ENCODE assay signal across 10 cellular contexts in the genomic region with DNA sequence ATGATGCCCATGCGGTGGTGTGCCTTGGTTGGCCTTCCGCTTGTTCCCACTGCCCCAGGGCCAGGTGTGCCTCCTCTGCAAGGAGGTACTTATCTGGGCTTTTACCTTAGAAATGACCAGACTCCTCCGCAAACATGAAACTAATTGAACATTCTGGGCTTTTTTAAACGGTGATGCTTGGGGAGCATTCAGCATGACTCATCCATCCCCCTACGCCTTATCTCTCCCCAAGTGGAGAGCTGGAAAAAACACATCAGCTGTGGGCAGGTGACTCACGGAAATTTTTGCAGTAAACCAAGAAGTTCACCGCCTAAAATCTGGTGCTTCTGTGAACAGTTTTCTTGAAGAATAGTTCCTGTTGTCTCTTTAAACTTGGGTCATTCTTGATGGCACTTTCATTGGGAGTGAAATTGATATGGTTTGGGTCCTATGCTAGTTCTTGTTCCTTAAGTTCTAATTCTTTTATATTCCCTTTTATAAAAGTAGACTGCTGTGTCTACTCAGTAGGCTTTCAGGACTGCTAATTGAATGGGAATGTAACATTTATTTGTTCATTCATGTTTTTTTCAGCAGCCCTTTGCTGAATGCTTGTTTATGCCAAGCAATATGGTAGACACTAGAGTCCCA. TPM values are rescaled to one million over a fixed set of nuclear protein-coding genes. Genes with fewer than 3 reads are reported as not detected.
A peak's percentile ranks its signal among the peaks of the same experiment; 100 is the strongest.
DNase-seq lines count a peak whose midpoint lies in the region; ATAC-seq, FAIRE-seq and TF ChIP-seq lines count a peak whose summit lies in the region.
"Had no signal": no experiment of that assay in that cellular context is flagged by ENCODE, and none has a peak within 500 bp of the region (broad histone marks: within the 10 kb centered on the region; RNA-seq: fewer than 3 reads in every experiment).

No MANE protein-coding gene starts in this region.

- WGBS in mesodermal cell (ENCODE audit: insufficient coverage in 2 of 2), 2 experiments: 84 to 85% methylated on average over 5 to 7 of the region's 7 CpGs
- 95 to 96% methylated on average over 7 of the region's 7 CpGs for WGBS in pancreas, 2 donors

- H3K27me3 ChIP-seq in pancreas: no peaks in the 10 kb centered on the region
- H3K27me3 ChIP-seq: BLaER1 treated with 17β-estradiol and CSF1 and Interleukin-3, amounts not matched to agents 10 nM and 100 nM had no signal

- ATAC-seq in natural killer cell treated with Interleukin-12 subunit alpha and Interleukin-12 subunit beta and Interleukin-15 and Interleukin-18, amount 100 ng/mL, for 72 hours: peak in 1 of 2 donors; percentile 33
- ATAC-seq in natural killer cell (no peak), pancreas (no peak), GM19395 (IDR thresholded peaks at IDR 0.05; ENCODE audit: unreplicated experiment) (no peak)

- DNase-seq in natural killer cell treated with Interleukin-12 subunit alpha and Interleukin-12 subunit beta and Interleukin-15 and Interleukin-18, amount 100 ng/mL, for 72 hours (ENCODE audit: low spot score): no peak
- DNase-seq in natural killer cell (no peak), urothelium cell line (ENCODE audit: low spot score) (peak; percentile 69), CD1c-positive myeloid dendritic cell (ENCODE audit: extremely low spot score) (no peak), pancreas (no peak)
- peak; percentile 60 for DNase-seq in activated gamma-delta T cell treated with anti-CD3 and anti-CD28 coated beads, Interleukin-2, amount 50 U/mL, for 16 hours (ENCODE audit: low read depth)

- TF ChIP-seq CTCF in natural killer cell (IDR thresholded peaks at IDR 0.05) (no peak), pancreas (IDR thresholded peaks at IDR 0.05) (no peak)

- intact Hi-C loops in natural killer cell (cut with micrococcal nuclease): no loop called here
- intact Hi-C loops in pancreas (cut with DNase I): no loop called here

- no peak overlapping the region for H3K4me3 ChIP-seq in mesodermal cell (ENCODE audit: extremely low read depth, insufficient read depth, low read length, poor library complexity, severe bottlenecking)
- no peak overlapping the region for H3K4me3 ChIP-seq in pancreas
- H3K4me3 ChIP-seq: BLaER1 treated with 17β-estradiol and CSF1 and Interleukin-3, amounts not matched to agents 10 nM and 100 nM; lung had no signal

- H3K4me1 ChIP-seq in mesodermal cell (ENCODE audit: control insufficient read depth, insufficient read depth, low read length, poor library complexity, severe bottlenecking): peaks cover 18% of the 10 kb centered on the region
- no peaks in the 10 kb centered on the region for H3K4me1 ChIP-seq in pancreas

- H3K9me3 ChIP-seq in mesodermal cell (ENCODE audit: control insufficient read depth, low read length): no peaks in the 10 kb centered on the region
- no peaks in the 10 kb centered on the region for H3K9me3 ChIP-seq in pancreas

- H3K4me3 Mint-ChIP-seq in natural killer cell treated with Interleukin-12 subunit alpha and Interleukin-12 subunit beta and Interleukin-15 and Interleukin-18, amount 100 ng/mL, for 72 hours: peak overlapping the region; percentile 35
- no peak overlapping the region for H3K4me3 Mint-ChIP-seq in natural killer cell

- H3K4me1 Mint-ChIP-seq in natural killer cell treated with Interleukin-12 subunit alpha and Interleukin-12 subunit beta and Interleukin-15 and Interleukin-18, amount 100 ng/mL, for 72 hours (ENCODE audit: low read depth in 2 of 2): peaks cover 43 to 54% of the 10 kb centered on the region in 2 donors
- H3K4me1 Mint-ChIP-seq in natural killer cell: peaks cover 30 to 35% of the 10 kb centered on the region in 2 donors

- FAIRE-seq in urothelium cell line (lab: Jason Lieb, UNC): no peak
- FAIRE-seq in pancreas (lab: Jason Lieb, UNC): no peak

- H3K36me3 ChIP-seq in mesodermal cell (ENCODE audit: control insufficient read depth, insufficient read depth, low read length) (peaks cover 90% of the 10 kb centered on the region), pancreas (peaks cover 0 to 57% (median 0%) of the 10 kb centered on the region in 3 donors)

- peak overlapping the region; percentile 34 to 82 for H3K27ac Mint-ChIP-seq in natural killer cell treated with Interleukin-12 subunit alpha and Interleukin-12 subunit beta and Interleukin-15 and Interleukin-18, amount 100 ng/mL, for 72 hours
- no peak overlapping the region for H3K27ac Mint-ChIP-seq in natural killer cell

- H3K27me3 Mint-ChIP-seq in natural killer cell treated with Interleukin-12 subunit alpha and Interleukin-12 subunit beta and Interleukin-15 and Interleukin-18, amount 100 ng/mL, for 72 hours: no peaks in the 10 kb centered on the region
- no peaks in the 10 kb centered on the region for H3K27me3 Mint-ChIP-seq in natural killer cell (ENCODE audit: low read depth in 2 of 2)

- peaks cover 52% of the 10 kb centered on the region for H3K36me3 Mint-ChIP-seq in natural killer cell treated with Interleukin-12 subunit alpha and Interleukin-12 subunit beta and Interleukin-15 and Interleukin-18, amount 100 ng/mL, for 72 hours
- peaks cover 50% of the 10 kb centered on the region for H3K36me3 Mint-ChIP-seq in natural killer cell

- peaks cover 3% of the 10 kb centered on the region for H3K9me3 Mint-ChIP-seq in natural killer cell treated with Interleukin-12 subunit alpha and Interleukin-12 subunit beta and Interleukin-15 and Interleukin-18, amount 100 ng/mL, for 72 hours
- H3K9me3 Mint-ChIP-seq in natural killer cell: peaks cover 0 to 6% of the 10 kb centered on the region in 2 donors

- peak overlapping the region; percentile 86 for H3K27ac ChIP-seq in mesodermal cell (ENCODE audit: low read depth, low read length, severe bottlenecking)
- H3K27ac ChIP-seq in pancreas: no peak overlapping the region
- H3K27ac ChIP-seq: BLaER1 treated with 17β-estradiol and CSF1 and Interleukin-3, amounts not matched to agents 10 nM and 100 nM had no signal

RNA-seq across cellular contexts. Expression of a gene that starts 39.6 kb away (rescaled TPM):
- total RNA-seq in natural killer cell treated with Interleukin-12 subunit alpha and Interleukin-12 subunit beta and Interleukin-15 and Interleukin-18, amount 100 ng/mL, for 72 hours: 100 to 1,000 TPM; 185 to 225 TPM
- 10 to 100 TPM; 30.3 to 55.2 (median 44.0) TPM for total RNA-seq in natural killer cell
- polyA plus RNA-seq in mesodermal cell (2013, experiment 1 of 2): 103 TPM
- 95.3 TPM for polyA plus RNA-seq in mesodermal cell (2013, experiment 2 of 2)
- 10 to 100 TPM in 4 of 6 donors, 1 to 10 TPM in 2; 9.0 to 18.1 (median 12.1) TPM for total RNA-seq in pancreas
- 1 to 10 TPM; 4.3 to 6.2 TPM for polyA plus RNA-seq in pancreas

Comparison
In these comparisons a context has a peak if more than half of its experiments do, and no peak if none do; other contexts are left out.
1. H3K27ac Mint-ChIP-seq: peak in natural killer cell treated with Interleukin-12 subunit alpha and Interleukin-12 subunit beta and Interleukin-15 and Interleukin-18, amount 100 ng/mL, for 72 hours (2 of 2); none in natural killer cell (0 of 2).
2. DNase-seq: peak in activated gamma-delta T cell treated with anti-CD3 and anti-CD28 coated beads, Interleukin-2, amount 50 U/mL, for 16 hours (single experiment) and urothelium cell line (single experiment); none in natural killer cell treated with Interleukin-12 subunit alpha and Interleukin-12 subunit beta and Interleukin-15 and Interleukin-18, amount 100 ng/mL, for 72 hours (single experiment), natural killer cell (single experiment), CD1c-positive myeloid dendritic cell (single experiment) and pancreas (0 of 6).